ENCODE assay signal across 8 cellular contexts in the genomic region with DNA sequence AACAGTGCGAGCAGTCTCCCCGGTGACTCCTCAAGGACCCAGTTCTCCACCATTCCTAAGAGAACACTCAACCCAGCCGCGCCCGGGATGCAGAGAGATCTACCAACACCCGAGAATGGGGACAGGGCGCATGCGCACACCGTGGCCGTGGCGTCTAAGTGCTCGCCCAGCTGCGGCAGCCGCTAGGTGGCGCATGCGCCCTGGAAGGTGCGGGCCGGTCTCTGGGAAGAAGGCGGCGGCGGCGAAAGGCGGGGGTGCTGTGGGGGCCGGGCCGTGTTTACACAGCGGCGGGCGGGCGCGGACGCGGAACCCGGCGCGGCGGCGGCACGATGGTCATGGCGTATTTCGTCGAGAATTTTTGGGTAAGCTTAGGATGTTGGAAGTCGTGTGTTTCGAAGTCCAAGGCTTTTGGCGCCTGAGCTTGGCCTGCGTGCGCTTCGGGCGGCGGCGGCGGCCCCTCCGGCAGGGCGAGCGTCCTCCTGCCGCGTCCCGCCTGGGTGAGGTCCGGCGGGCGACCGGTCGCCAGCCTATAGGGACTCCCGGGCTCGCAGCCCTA. TPM values are rescaled to one million over a fixed set of nuclear protein-coding genes. Genes with fewer than 3 reads are reported as not detected.
A peak's percentile ranks its signal among the peaks of the same experiment; 100 is the strongest.
DNase-seq lines count a peak whose midpoint lies in the region; ATAC-seq and TF ChIP-seq lines count a peak whose summit lies in the region.

Gene FCHO2, plus strand, starts transcription at position 274 of the 556 bp plus-strand sequence. Its CDS starts 56 bp downstream, at position 330.

- ATAC-seq in CD4-positive, alpha-beta T cell (ENCODE audit: poor library complexity) = peak; percentile 95
- peak; percentile 94 for ATAC-seq in GM19438 (IDR thresholded peaks at IDR 0.05; ENCODE audit: low read depth, unreplicated experiment)
- ATAC-seq in HG03571 (IDR thresholded peaks at IDR 0.05; ENCODE audit: unreplicated experiment) = peak; percentile 91

- CTCF ChIA-PET in CD4-positive, alpha-beta T cell (lab: Charles Lee) = interaction anchor here (0.7 to 2.3 kb wide), 8 partner anchors 10 to 499 kb away, joined by 3 to 7 read pairs (median 3); no protein-coding TSS in a partner anchor
- CTCF ChIA-PET in activated CD4-positive, alpha-beta memory T cell treated with anti-CD3 and anti-CD28 coated beads, Interleukin-2, amount 10 ng/mL, durations not matched to agents 7 days and 5 days (lab: Charles Lee) = interaction anchor here (0.6 to 1.4 kb wide), 14 partner anchors 9 to 591 kb away, joined by 3 to 5 read pairs (median 3); no protein-coding TSS in a partner anchor

- H3K27me3 ChIP-seq in CD4-positive, alpha-beta T cell (ENCODE audit: control insufficient read depth, insufficient read depth, low read length) = peaks cover 33% of the 10 kb centered on the region
- H3K27me3 ChIP-seq in duodenal mucosa (ENCODE audit: control insufficient read depth in 1 of 2, insufficient read depth in 2 of 2, low read length in 2 of 2) = no peaks in the 10 kb centered on the region

- H3K9ac ChIP-seq in duodenal mucosa (ENCODE audit: low read depth in 1 of 2, low read length in 2 of 2) = peak within 1 kb of the TSS; percentile 92 to 97

- peak within 1 kb of the TSS; percentile 73 for H3K27ac Mint-ChIP-seq in CD4-positive, alpha-beta T cell
- peak within 1 kb of the TSS; percentile 64 for H3K27ac Mint-ChIP-seq in activated CD4-positive, alpha-beta memory T cell treated with anti-CD3 and anti-CD28 coated beads, Interleukin-2, amount 10 ng/mL, durations not matched to agents 7 days and 5 days

- H3K9me3 Mint-ChIP-seq in CD4-positive, alpha-beta T cell = no peaks in the 10 kb centered on the region
- H3K9me3 Mint-ChIP-seq in activated CD4-positive, alpha-beta memory T cell treated with anti-CD3 and anti-CD28 coated beads, Interleukin-2, amount 10 ng/mL, durations not matched to agents 7 days and 5 days = no peaks in the 10 kb centered on the region

- peaks cover 18% of the 10 kb centered on the region for H3K4me1 Mint-ChIP-seq in CD4-positive, alpha-beta T cell (ENCODE audit: low read depth)
- peaks cover 20% of the 10 kb centered on the region for H3K4me1 Mint-ChIP-seq in activated CD4-positive, alpha-beta memory T cell treated with anti-CD3 and anti-CD28 coated beads, Interleukin-2, amount 10 ng/mL, durations not matched to agents 7 days and 5 days

- 0% methylated on average over 27 to 63 of the region's 64 CpGs for WGBS in lower leg skin, 2 donors

- peak within 1 kb of the TSS; percentile 98 for H3K4me3 Mint-ChIP-seq in CD4-positive, alpha-beta T cell
- H3K4me3 Mint-ChIP-seq in activated CD4-positive, alpha-beta memory T cell treated with anti-CD3 and anti-CD28 coated beads, Interleukin-2, amount 10 ng/mL, durations not matched to agents 7 days and 5 days = peak within 1 kb of the TSS; percentile 92

- peak; percentile 77 for TF ChIP-seq CTCF in CD4-positive, alpha-beta T cell (IDR thresholded peaks at IDR 0.05)
- peak in 1 of 3 donors; percentile 89 for TF ChIP-seq CTCF in lower leg skin (IDR thresholded peaks at IDR 0.05)

- H3K4me3 ChIP-seq in duodenal mucosa (ENCODE audit: low read depth in 1 of 2, low read length in 2 of 2) (peak within 1 kb of the TSS; percentile 85 to 86), lower leg skin (ENCODE audit: low read depth, poor library complexity, severe bottlenecking) (peak within 1 kb of the TSS; percentile 85)

- H3K27ac ChIP-seq in CD4-positive, alpha-beta T cell (ENCODE audit: low read depth, low read length) = no peak within 1 kb of the TSS
- H3K27ac ChIP-seq in duodenal mucosa (ENCODE audit: low read depth, low read length) = peak within 1 kb of the TSS; percentile 98

- intact Hi-C loops in CD4-positive, alpha-beta T cell (cut with DNase I, micrococcal nuclease) = loop anchor here (2.0 to 10.0 kb wide), 7 partner anchors 111 to 641 kb away; partner anchors contain the start of genes FOXD1 (in 1 of the 2) and TNPO1 (in 1 of the 2)
- intact Hi-C loops in lower leg skin (cut with DNase I; ENCODE audit: low total_unique reads) = no loop called here

- DNase-seq in CD4-positive, alpha-beta T cell = peak; percentile 90 to 97 (median 94)
- DNase-seq in NCI-H82 (lab: John Stamatoyannopoulos, UW) (peak; percentile 96), lower leg skin (ENCODE audit: low spot score in 2 of 2) (peak; percentile 97 to 100)
- DNase-seq in activated CD4-positive, alpha-beta memory T cell treated with anti-CD3 and anti-CD28 coated beads, Interleukin-2, amount 10 ng/mL, durations not matched to agents 7 days and 5 days = peak; percentile 94
- DNase-seq in stimulated activated CD4-positive, alpha-beta T cell treated with anti-CD3 and anti-CD28 coated beads, Interleukin-4, amount 100 ng/mL, for 4 hours = peak; percentile 92 to 99

- peaks cover 67% of the 10 kb centered on the region for H3K27me3 Mint-ChIP-seq in CD4-positive, alpha-beta T cell
- H3K27me3 Mint-ChIP-seq in activated CD4-positive, alpha-beta memory T cell treated with anti-CD3 and anti-CD28 coated beads, Interleukin-2, amount 10 ng/mL, durations not matched to agents 7 days and 5 days = peaks cover 37% of the 10 kb centered on the region

- H3K36me3 ChIP-seq in duodenal mucosa (ENCODE audit: control insufficient read depth in 1 of 2, insufficient read depth in 2 of 2, low read length in 2 of 2) = no peaks in the 10 kb centered on the region

- H3K9me3 ChIP-seq in CD4-positive, alpha-beta T cell (ENCODE audit: control insufficient read depth, low read length) = no peaks in the 10 kb centered on the region
- no peaks in the 10 kb centered on the region for H3K9me3 ChIP-seq in duodenal mucosa (ENCODE audit: control insufficient read depth in 1 of 2, low read length in 2 of 2)

- H3K36me3 Mint-ChIP-seq in CD4-positive, alpha-beta T cell (ENCODE audit: low read depth) = peaks cover 14% of the 10 kb centered on the region
- H3K36me3 Mint-ChIP-seq in activated CD4-positive, alpha-beta memory T cell treated with anti-CD3 and anti-CD28 coated beads, Interleukin-2, amount 10 ng/mL, durations not matched to agents 7 days and 5 days (ENCODE audit: low read depth) = peaks cover 4% of the 10 kb centered on the region

- H3K4me1 ChIP-seq in duodenal mucosa (ENCODE audit: control insufficient read depth in 1 of 2, insufficient read depth in 2 of 2, low read length in 2 of 2) = peaks cover 13 to 30% of the 10 kb centered on the region in 2 donors

- POLR2A ChIA-PET in CD4-positive, alpha-beta T cell (lab: Charles Lee) = interaction anchor here (0.9 to 1.2 kb wide), 3 partner anchors 139 to 636 kb away, joined by 3 to 6 read pairs (median 4); partner anchors contain the start of genes MRPS27, PTCD2 and TNPO1
- POLR2A ChIA-PET in activated CD4-positive, alpha-beta memory T cell treated with anti-CD3 and anti-CD28 coated beads, Interleukin-2, amount 10 ng/mL, durations not matched to agents 7 days and 5 days (lab: Charles Lee) = interaction anchor here (0.7 to 2.6 kb wide), 2 partner anchors 107 to 139 kb away, joined by 3 to 9 read pairs; partner anchors contain the start of gene TNPO1

- peak in 1 of 2 donors; percentile 60 for TF ChIP-seq POLR2A in lower leg skin (IDR thresholded peaks at IDR 0.05)

RNA-seq across cellular contexts. Expression of gene FCHO2, which starts in this region (rescaled TPM):
- total RNA-seq in CD4-positive, alpha-beta T cell = 1 to 10 TPM; 2.0 to 2.6 TPM
- 1 to 10 TPM; 3.1 to 3.5 TPM for total RNA-seq in activated CD4-positive, alpha-beta memory T cell treated with anti-CD3 and anti-CD28 coated beads, Interleukin-2, amount 10 ng/mL, durations not matched to agents 7 days and 5 days
- 10 to 100 TPM; 22.1 to 30.7 (median 30.1) TPM for total RNA-seq in lower leg skin

Comparison
In these comparisons a context has a peak if more than half of its experiments do, and no peak if none do; other contexts are left out.
1. RNA of gene FCHO2 (total RNA-seq): 22.1 to 30.7 TPM in lower leg skin; 3.1 to 3.5 TPM in activated CD4-positive, alpha-beta memory T cell treated with anti-CD3 and anti-CD28 coated beads, Interleukin-2, amount 10 ng/mL, durations not matched to agents 7 days and 5 days and 2.0 to 2.6 TPM in CD4-positive, alpha-beta T cell; every median in the first group is over 4 times any median in the second.
2. Peak in every context shown above with its lines, with median percentiles within 50 percentile points of each other: ATAC-seq and DNase-seq.